ENCODE assay signal across 8 cellular contexts in genomic region chr17:42680331-42680808, GRCh38. TPM values are rescaled to one million over a fixed set of nuclear protein-coding genes. Genes with fewer than 3 reads are reported as not detected.
DNase-seq lines count a peak whose midpoint lies in the region; ATAC-seq, FAIRE-seq and TF ChIP-seq lines count a peak whose summit lies in the region.

No MANE protein-coding gene starts in this region.

- no peaks in the 10 kb centered on the region for H3K9me3 ChIP-seq in endothelial cell of umbilical vein (replicated peaks; ENCODE audit: control insufficient read depth, insufficient read depth, low read length)
- no peaks in the 10 kb centered on the region for H3K9me3 ChIP-seq in pancreas

- BruUV-seq in endothelial cell of umbilical vein (replicated peaks; lab: Mats Ljungman, UMichigan): no TSS peak

- dilution Hi-C loops in endothelial cell of umbilical vein (cut with MboI; ENCODE audit: extremely low pct_ligation_motif_present, low sequenced_read_pairs): no loop called here

- H3K27ac ChIP-seq in endothelial cell of umbilical vein (ENCODE audit: insufficient read depth, low read depth, low read length) (no peak overlapping the region), pancreas (peak overlapping the region in 3 of 4 donors; percentile 83 to 97 (median 92))

- 73 to 76% methylated on average over 17 to 20 of the region's 20 CpGs for WGBS in pancreas, 2 donors

- TF ChIP-seq CTCF in endothelial cell of umbilical vein (IDR thresholded peaks at IDR 0.05; ENCODE audit: extremely low read depth in 1 of 2, insufficient read depth in 1 of 2, low read depth in 1 of 2, low read length in 2 of 2) (no peak), pancreas (IDR thresholded peaks at IDR 0.05) (no peak)

- H3K27me3 Mint-ChIP-seq in activated T-helper 2 cell treated with anti-CD3 and anti-CD28 coated beads, Interferon-gamma antibody, Interleukin-2, Interleukin-4, amounts not matched to agents 10 μg/mL and 5 μg/mL and 100 μg/mL, durations not matched to agents 14 hours and 24 hours and 36 hours (ENCODE audit: low read depth): peaks cover 43% of the 10 kb centered on the region

- H3K9ac ChIP-seq in endothelial cell of umbilical vein (replicated peaks; ENCODE audit: extremely low read depth, insufficient read depth, low read length): no peak overlapping the region

- H3K27me3 ChIP-seq in endothelial cell of umbilical vein (ENCODE audit: control insufficient read depth in 2 of 2, insufficient read depth in 2 of 2, low read length in 2 of 2) (peaks cover 0 to 9% of the 10 kb centered on the region in 2 experiments), pancreas (no peaks in the 10 kb centered on the region)

- H3K4me1 ChIP-seq in endothelial cell of umbilical vein (ENCODE audit: control insufficient read depth, extremely low read depth, insufficient read depth, low read length) (peaks cover 46% of the 10 kb centered on the region), pancreas (peaks cover 6 to 25% (median 11%) of the 10 kb centered on the region in 3 donors)

- TF ChIP-seq POLR2A in endothelial cell of umbilical vein (IDR thresholded peaks at IDR 0.05; ENCODE audit: low read depth, low read length): no peak

- H3K4me2 ChIP-seq in endothelial cell of umbilical vein (ENCODE audit: insufficient read depth, low read length): no peak overlapping the region

- no peak overlapping the region for H3K27ac Mint-ChIP-seq in activated T-helper 2 cell treated with anti-CD3 and anti-CD28 coated beads, Interferon-gamma antibody, Interleukin-2, Interleukin-4, amounts not matched to agents 10 μg/mL and 5 μg/mL and 100 μg/mL, durations not matched to agents 14 hours and 24 hours and 36 hours

- H3K9me1 ChIP-seq in endothelial cell of umbilical vein (replicated peaks; ENCODE audit: control insufficient read depth, extremely low read depth, insufficient read depth, low read length): no peaks in the 10 kb centered on the region

- ATAC-seq in pancreas: no peak

- H3K79me2 ChIP-seq in endothelial cell of umbilical vein (ENCODE audit: control insufficient read depth, insufficient read depth, low read length): no peaks in the 10 kb centered on the region

- peaks cover 45% of the 10 kb centered on the region for H3K4me1 Mint-ChIP-seq in activated T-helper 2 cell treated with anti-CD3 and anti-CD28 coated beads, Interferon-gamma antibody, Interleukin-2, Interleukin-4, amounts not matched to agents 10 μg/mL and 5 μg/mL and 100 μg/mL, durations not matched to agents 14 hours and 24 hours and 36 hours (ENCODE audit: low read depth)

- H3K4me3 ChIP-seq in endothelial cell of umbilical vein (replicated peaks in 1 of 3; ENCODE audit: insufficient read depth in 1 of 3, low read depth in 1 of 3, low read length in 3 of 3) (no peak overlapping the region), pancreas (peak overlapping the region in 2 of 4 donors; percentile 79 to 92)

- POLR2A ChIA-PET in endothelial cell of umbilical vein (lab: Charles Lee): no interaction called here

- no peaks in the 10 kb centered on the region for H3K36me3 Mint-ChIP-seq in activated T-helper 2 cell treated with anti-CD3 and anti-CD28 coated beads, Interferon-gamma antibody, Interleukin-2, Interleukin-4, amounts not matched to agents 10 μg/mL and 5 μg/mL and 100 μg/mL, durations not matched to agents 14 hours and 24 hours and 36 hours (ENCODE audit: low read depth)

- no peak for FAIRE-seq in endothelial cell of umbilical vein (lab: Jason Lieb, UNC)
- no peak for FAIRE-seq in pancreas (lab: Jason Lieb, UNC)

- no peaks in the 10 kb centered on the region for H3K36me3 ChIP-seq in endothelial cell of umbilical vein (ENCODE audit: control insufficient read depth in 2 of 2, extremely low read depth in 1 of 2, insufficient read depth in 2 of 2, low read length in 2 of 2)
- no peaks in the 10 kb centered on the region for H3K36me3 ChIP-seq in pancreas

- intact Hi-C loops in endothelial cell of umbilical vein (cut with micrococcal nuclease): no loop called here
- intact Hi-C loops in pancreas (cut with DNase I): no loop called here
- intact Hi-C loops in activated T-helper 2 cell treated with anti-CD3 and anti-CD28 coated beads, Interferon-gamma antibody, Interleukin-2, Interleukin-4, amounts not matched to agents 10 μg/mL and 5 μg/mL and 100 μg/mL, durations not matched to agents 14 hours and 24 hours and 36 hours (cut with micrococcal nuclease): no loop called here

- H3K4me3 Mint-ChIP-seq in activated T-helper 2 cell treated with anti-CD3 and anti-CD28 coated beads, Interferon-gamma antibody, Interleukin-2, Interleukin-4, amounts not matched to agents 10 μg/mL and 5 μg/mL and 100 μg/mL, durations not matched to agents 14 hours and 24 hours and 36 hours (ENCODE audit: low read depth): no peak overlapping the region

- CTCF ChIA-PET in endothelial cell of umbilical vein (lab: Charles Lee): interaction anchor here (1.0 to 8.3 kb wide), 10 partner anchors 13 to 100 kb away, joined by 3 to 235 read pairs (median 7); partner anchors contain the start of genes PSMC3IP, RETREG3, TUBG1 and TUBG2

- peak overlapping the region; percentile 95 for H2AFZ ChIP-seq in endothelial cell of umbilical vein (ENCODE audit: low read depth, low read length)

- DNase-seq in ELR (ENCODE audit: low read depth) (peak; percentile 52), NCI-H510A treated with DMSO at 0.1 percent for 48 hours (lab: John Stamatoyannopoulos, UW) (peak; percentile 77), endothelial cell of umbilical vein (ENCODE audit: low read depth, low spot score) (no peak), pancreas (peak in 5 of 6 donors; percentile 26 to 85 (median 55)), NCI-H526 treated with DMSO at 0.1 percent for 48 hours (lab: John Stamatoyannopoulos, UW) (no peak), AML-193 (lab: John Stamatoyannopoulos, UW) (no peak), iPS-NIHi7 (ENCODE audit: extremely low spot score) (no peak)
- DNase-seq in activated T-helper 2 cell treated with anti-CD3 and anti-CD28 coated beads, Interferon-gamma antibody, Interleukin-2, Interleukin-4, amounts not matched to agents 10 μg/mL and 5 μg/mL and 100 μg/mL, durations not matched to agents 14 hours and 24 hours and 36 hours (ENCODE audit: low spot score): no peak

- no peaks in the 10 kb centered on the region for H4K20me1 ChIP-seq in endothelial cell of umbilical vein (replicated peaks; ENCODE audit: control insufficient read depth, extremely low read depth, insufficient read depth, low read length)

- no peaks in the 10 kb centered on the region for H3K9me3 Mint-ChIP-seq in activated T-helper 2 cell treated with anti-CD3 and anti-CD28 coated beads, Interferon-gamma antibody, Interleukin-2, Interleukin-4, amounts not matched to agents 10 μg/mL and 5 μg/mL and 100 μg/mL, durations not matched to agents 14 hours and 24 hours and 36 hours

RNA-seq across cellular contexts. Expression of gene CCR10, which starts 1.3 kb away (rescaled TPM):
- total RNA-seq in endothelial cell of umbilical vein (1.3 TPM in 1 of 2 replicates, not detected in the other), pancreas (1 to 10 TPM in 1 of 6 donors, under 1 TPM in 5; 0.09 to 1.0 (median 0.49) TPM)
- polyA plus RNA-seq in endothelial cell of umbilical vein (1.1 and 1.4 TPM in 2 replicates), pancreas (1 to 10 TPM in 1 of 2 donors, under 1 TPM in 1; 0.91 to 1.1 TPM)
- polyA plus RNA-seq in endothelial cell of umbilical vein (2011; cell fraction: cytosol; rRNA removed): 0.49 and 1.0 TPM in 2 replicates
- polyA plus RNA-seq in endothelial cell of umbilical vein (2011; cell fraction: nucleus; rRNA removed): 0.49 and 1.1 TPM in 2 replicates
- 2.1 and 4.5 TPM in 2 replicates for polyA plus RNA-seq in endothelial cell of umbilical vein (2012)
- polyA minus RNA-seq in endothelial cell of umbilical vein: 0.36 and 0.55 TPM in 2 replicates
- polyA minus RNA-seq in endothelial cell of umbilical vein (2011; cell fraction: cytosol; rRNA and poly(A)+ RNA removed): not detected
- polyA minus RNA-seq in endothelial cell of umbilical vein (2011; cell fraction: nucleus; rRNA and poly(A)+ RNA removed): 0.29 and 0.63 TPM in 2 replicates
- total RNA-seq in activated T-helper 2 cell treated with anti-CD3 and anti-CD28 coated beads, Interferon-gamma antibody, Interleukin-2, Interleukin-4, amounts not matched to agents 10 μg/mL and 5 μg/mL and 100 μg/mL, durations not matched to agents 14 hours and 24 hours and 36 hours: 0.16 and 0.23 TPM in 2 replicates

RNA-seq across cellular contexts. Expression of gene CNTNAP1, which starts 2.0 kb away (rescaled TPM):
- total RNA-seq in endothelial cell of umbilical vein (3.6 and 44.8 TPM in 2 replicates), pancreas (10 to 100 TPM in 1 of 6 donors, 1 to 10 TPM in 5; 3.1 to 10.4 (median 5.4) TPM)
- polyA plus RNA-seq in endothelial cell of umbilical vein (26.3 and 27.3 TPM in 2 replicates), pancreas (10 to 100 TPM in 1 of 2 donors, 1 to 10 TPM in 1; 8.1 to 20.0 TPM)
- 16.5 and 18.9 TPM in 2 replicates for polyA plus RNA-seq in endothelial cell of umbilical vein (2011; cell fraction: cytosol; rRNA removed)
- 73.5 and 81.1 TPM in 2 replicates for polyA plus RNA-seq in endothelial cell of umbilical vein (2011; cell fraction: nucleus; rRNA removed)
- polyA plus RNA-seq in endothelial cell of umbilical vein (2012): 40.8 and 55.4 TPM in 2 replicates
- polyA minus RNA-seq in endothelial cell of umbilical vein: 28.1 and 29.9 TPM in 2 replicates
- 1.2 TPM for polyA minus RNA-seq in endothelial cell of umbilical vein (2011; cell fraction: cytosol; rRNA and poly(A)+ RNA removed)
- polyA minus RNA-seq in endothelial cell of umbilical vein (2011; cell fraction: nucleus; rRNA and poly(A)+ RNA removed): 17.0 and 20.2 TPM in 2 replicates
- total RNA-seq in activated T-helper 2 cell treated with anti-CD3 and anti-CD28 coated beads, Interferon-gamma antibody, Interleukin-2, Interleukin-4, amounts not matched to agents 10 μg/mL and 5 μg/mL and 100 μg/mL, durations not matched to agents 14 hours and 24 hours and 36 hours: 1.3 and 2.4 TPM in 2 replicates

RNA-seq across cellular contexts. Expression of gene PLEKHH3, which starts 3.6 kb away (rescaled TPM):
- 11.3 and 13.2 TPM in 2 replicates for total RNA-seq in endothelial cell of umbilical vein
- 5.4 and 6.8 TPM in 2 replicates for polyA plus RNA-seq in endothelial cell of umbilical vein
- polyA plus RNA-seq in endothelial cell of umbilical vein (2011; cell fraction: cytosol; rRNA removed): 2.4 and 3.6 TPM in 2 replicates
- 5.3 and 6.6 TPM in 2 replicates for polyA plus RNA-seq in endothelial cell of umbilical vein (2011; cell fraction: nucleus; rRNA removed)
- 5.4 and 9.0 TPM in 2 replicates for polyA plus RNA-seq in endothelial cell of umbilical vein (2012)
- polyA minus RNA-seq in endothelial cell of umbilical vein: 2.5 and 3.3 TPM in 2 replicates
- 21.0 TPM for polyA minus RNA-seq in endothelial cell of umbilical vein (2011; cell fraction: cytosol; rRNA and poly(A)+ RNA removed)
- 1.9 and 2.5 TPM in 2 replicates for polyA minus RNA-seq in endothelial cell of umbilical vein (2011; cell fraction: nucleus; rRNA and poly(A)+ RNA removed)
- total RNA-seq in pancreas: 10 to 100 TPM; 24.7 to 90.6 (median 33.3) TPM
- 100 to 1,000 TPM; 148 to 215 TPM for polyA plus RNA-seq in pancreas
- 0.57 and 1.0 TPM in 2 replicates for total RNA-seq in activated T-helper 2 cell treated with anti-CD3 and anti-CD28 coated beads, Interferon-gamma antibody, Interleukin-2, Interleukin-4, amounts not matched to agents 10 μg/mL and 5 μg/mL and 100 μg/mL, durations not matched to agents 14 hours and 24 hours and 36 hours

RNA-seq across cellular contexts. Expression of gene TUBG2, which starts 21.3 kb away (rescaled TPM):
- total RNA-seq in endothelial cell of umbilical vein (13.1 and 13.2 TPM in 2 replicates), pancreas (10 to 100 TPM; 10.9 to 43.4 (median 19.8) TPM)
- polyA plus RNA-seq in endothelial cell of umbilical vein (17.7 and 19.4 TPM in 2 replicates), pancreas (10 to 100 TPM; 48.2 to 90.5 TPM)
- polyA plus RNA-seq in endothelial cell of umbilical vein (2011; cell fraction: cytosol; rRNA removed): 6.7 and 9.7 TPM in 2 replicates
- 52.9 and 63.6 TPM in 2 replicates for polyA plus RNA-seq in endothelial cell of umbilical vein (2011; cell fraction: nucleus; rRNA removed)
- 13.6 and 17.5 TPM in 2 replicates for polyA plus RNA-seq in endothelial cell of umbilical vein (2012)
- polyA minus RNA-seq in endothelial cell of umbilical vein: 7.0 and 10.2 TPM in 2 replicates
- 3.5 TPM for polyA minus RNA-seq in endothelial cell of umbilical vein (2011; cell fraction: cytosol; rRNA and poly(A)+ RNA removed)
- 12.4 and 16.1 TPM in 2 replicates for polyA minus RNA-seq in endothelial cell of umbilical vein (2011; cell fraction: nucleus; rRNA and poly(A)+ RNA removed)
- 12.2 and 12.6 TPM in 2 replicates for total RNA-seq in activated T-helper 2 cell treated with anti-CD3 and anti-CD28 coated beads, Interferon-gamma antibody, Interleukin-2, Interleukin-4, amounts not matched to agents 10 μg/mL and 5 μg/mL and 100 μg/mL, durations not matched to agents 14 hours and 24 hours and 36 hours

Comparison
In these comparisons a context has a peak if more than half of its experiments do, and no peak if none do; other contexts are left out.
1. DNase-seq: peak in ELR (single experiment), NCI-H510A treated with DMSO at 0.1 percent for 48 hours (single experiment) and pancreas (5 of 6); none in endothelial cell of umbilical vein (single experiment), NCI-H526 treated with DMSO at 0.1 percent for 48 hours (single experiment), AML-193 (0 of 2), iPS-NIHi7 (single experiment) and activated T-helper 2 cell treated with anti-CD3 and anti-CD28 coated beads, Interferon-gamma antibody, Interleukin-2, Interleukin-4, amounts not matched to agents 10 μg/mL and 5 μg/mL and 100 μg/mL, durations not matched to agents 14 hours and 24 hours and 36 hours (single experiment).